Comparison of ENCODE assay signal across 8 cellular contexts in the genomic region with DNA sequence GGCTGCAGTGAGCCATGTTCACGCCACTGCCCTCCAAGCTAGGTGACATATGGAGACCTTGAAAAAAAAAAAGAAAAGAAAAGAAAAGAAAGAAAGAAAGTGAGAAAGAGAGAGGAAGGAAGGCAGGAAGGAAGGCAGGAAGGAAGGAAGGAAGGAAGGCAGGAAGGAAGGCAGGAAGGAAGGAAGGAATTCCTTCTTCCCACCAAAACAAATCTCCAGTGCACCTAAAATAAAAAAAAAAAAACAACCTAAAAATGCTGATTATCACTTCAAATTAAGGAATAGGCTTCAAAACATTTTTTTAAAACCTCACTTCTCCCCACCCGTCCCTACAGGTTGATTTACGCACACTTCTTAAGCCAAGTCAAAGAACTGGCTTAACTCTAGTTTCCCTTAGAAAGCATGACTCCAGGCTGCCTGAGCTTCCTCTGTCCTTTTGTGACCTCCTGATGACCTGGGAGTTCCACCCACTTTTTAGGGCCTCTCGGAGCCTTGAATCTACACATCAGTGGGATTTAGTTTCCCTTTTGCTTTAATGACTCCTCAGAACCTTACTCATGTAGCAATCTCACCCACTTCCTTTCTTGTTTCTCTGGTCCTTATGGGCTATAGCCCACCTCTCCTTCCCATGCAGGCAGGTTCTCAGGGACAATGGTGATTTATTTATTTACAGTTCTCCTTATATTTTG. TPM values are rescaled to one million over a fixed set of nuclear protein-coding genes. Genes with fewer than 3 reads are reported as not detected.
A peak's percentile ranks its signal among the peaks of the same experiment; 100 is the strongest.
DNase-seq lines count a peak whose midpoint lies in the region; ATAC-seq and TF ChIP-seq lines count a peak whose summit lies in the region.

No MANE protein-coding gene starts in this region.

- no peaks in the 10 kb centered on the region for H3K36me3 ChIP-seq in MG63
- H3K36me3 ChIP-seq in endodermal cell (ENCODE audit: control insufficient read depth, insufficient read depth, low read length), result no peaks in the 10 kb centered on the region
- no peaks in the 10 kb centered on the region for H3K36me3 ChIP-seq in breast epithelium

- peaks cover 38% of the 10 kb centered on the region for H3K4me1 Mint-ChIP-seq in endodermal cell

- peaks cover 6% of the 10 kb centered on the region; the same call in 1 of the 2 replicates for H3K9me3 ChIP-seq in MG63
- peaks cover 15% of the 10 kb centered on the region for H3K9me3 ChIP-seq in endodermal cell (ENCODE audit: control insufficient read depth, low read length)
- no peaks in the 10 kb centered on the region for H3K9me3 ChIP-seq in breast epithelium

- TF ChIP-seq POLR2A in breast epithelium (IDR thresholded peaks at IDR 0.05), result no peak

- ATAC-seq in GM21786 (IDR thresholded peaks at IDR 0.05; ENCODE audit: unreplicated experiment), result no peak

- 63 to 80% methylated on average over 3 to 4 of the region's 4 CpGs for WGBS in endodermal cell (ENCODE audit: insufficient coverage in 1 of 2, insufficient read length in 1 of 2), 2 experiments

- peaks cover 1% of the 10 kb centered on the region for H3K27me3 Mint-ChIP-seq in endodermal cell (ENCODE audit: insufficient read depth)

- no peak overlapping the region for H3K27ac Mint-ChIP-seq in endodermal cell

- intact Hi-C loops in breast epithelium (cut with DNase I; ENCODE audit: low total_unique reads), result no loop called here

- H3K27me3 ChIP-seq in MG63, result no peaks in the 10 kb centered on the region
- no peaks in the 10 kb centered on the region for H3K27me3 ChIP-seq in endodermal cell (ENCODE audit: control insufficient read depth, insufficient read depth, low read length, poor library complexity, severe bottlenecking)
- no peaks in the 10 kb centered on the region for H3K27me3 ChIP-seq in breast epithelium

- H3K27ac ChIP-seq in endodermal cell (ENCODE audit: low read depth, low read length), result no peak overlapping the region
- H3K27ac ChIP-seq in breast epithelium, result no peak overlapping the region

- TF ChIP-seq CTCF in endodermal cell (conservative IDR thresholded peaks at IDR 0.05) (no peak), foreskin fibroblast (IDR thresholded peaks at IDR 0.05; ENCODE audit: low read depth, low read length) (no peak), breast epithelium (IDR thresholded peaks at IDR 0.05) (no peak)

- H3K9ac ChIP-seq in endodermal cell (ENCODE audit: extremely low read depth, low read length, poor library complexity, severe bottlenecking), result no peak overlapping the region

- H3K9me3 Mint-ChIP-seq in endodermal cell, result peaks cover 11% of the 10 kb centered on the region

- no peaks in the 10 kb centered on the region for H3K36me3 Mint-ChIP-seq in endodermal cell (ENCODE audit: low read depth)

- no peak overlapping the region for H3K4me3 ChIP-seq in MG63
- no peak overlapping the region for H3K4me3 ChIP-seq in endodermal cell (ENCODE audit: low read length)
- H3K4me3 ChIP-seq in foreskin fibroblast (ENCODE audit: low read depth in 1 of 2, low read length in 2 of 2), result no peak overlapping the region
- no peak overlapping the region for H3K4me3 ChIP-seq in breast epithelium

- DNase-seq in stimulated activated CD4-positive, alpha-beta T cell treated with anti-CD3 and anti-CD28 coated beads, Interleukin-4, amount 100 ng/mL, for 24 hours, result peak; percentile 33
- DNase-seq in stimulated activated CD4-positive, alpha-beta T cell treated with anti-CD3 and anti-CD28 coated beads, Interleukin-4, amount 100 ng/mL, for 1 hour, result no peak
- DNase-seq in MG63 (peak; percentile 14), endodermal cell (peak; percentile 50), amygdala (lab: John Stamatoyannopoulos, UW) (no peak), foreskin fibroblast (no peak), breast epithelium (ENCODE audit: low spot score in 2 of 2) (no peak)

- no peak overlapping the region for H3K4me3 Mint-ChIP-seq in endodermal cell

- H3K4me1 ChIP-seq in endodermal cell (ENCODE audit: control insufficient read depth, insufficient read depth, low read length) (no peaks in the 10 kb centered on the region), breast epithelium (no peaks in the 10 kb centered on the region)

RNA-seq across cellular contexts. Expression of gene DUSP6, which starts 18.6 kb away (rescaled TPM):
- 19.5 and 43.9 TPM in 2 replicates for total RNA-seq in MG63 (2014; rRNA removed; shearing (Covaris generic); ENCODE audit: low replicate concordance)
- total RNA-seq in endodermal cell (100 to 1,000 TPM in 1 of 2 donors, 10 to 100 TPM in 1; 85.9 to 123 TPM), breast epithelium (10 to 100 TPM; 53.8 to 97.5 (median 88.8) TPM)
- polyA plus RNA-seq in endodermal cell (2013, experiment 1 of 2), result 98.6 TPM
- polyA plus RNA-seq in endodermal cell (2013, experiment 2 of 2), result 99.0 TPM

Comparison
In these comparisons a context has a peak if more than half of its experiments do, and no peak if none do; other contexts are left out.
1. DNase-seq: peak in stimulated activated CD4-positive, alpha-beta T cell treated with anti-CD3 and anti-CD28 coated beads, Interleukin-4, amount 100 ng/mL, for 24 hours (single experiment), MG63 (single experiment) and endodermal cell (single experiment); none in stimulated activated CD4-positive, alpha-beta T cell treated with anti-CD3 and anti-CD28 coated beads, Interleukin-4, amount 100 ng/mL, for 1 hour (single experiment), amygdala (0 of 56), foreskin fibroblast (0 of 2) and breast epithelium (0 of 2).